Comparison of ENCODE assay signal across 29 cellular contexts in genomic region chr14:55092326-55092725, GRCh38. TPM values are rescaled to one million over a fixed set of nuclear protein-coding genes. Genes with fewer than 3 reads are reported as not detected.
DNase-seq lines count a peak whose midpoint lies in the region; ATAC-seq and TF ChIP-seq lines count a peak whose summit lies in the region.
"Had no signal": no experiment of that assay in that cellular context is flagged by ENCODE, and none has a peak within 500 bp of the region (broad histone marks: within the 10 kb centered on the region; RNA-seq: fewer than 3 reads in every experiment).

No MANE protein-coding gene starts in this region.

- no peak overlapping the region for H3K4me3 ChIP-seq in thyroid gland (replicated peaks in 1 of 3)
- H3K4me3 ChIP-seq: dorsolateral prefrontal cortex, lower lobe of right lung, tibial artery had no signal

- no peaks in the 10 kb centered on the region for H3K36me3 Mint-ChIP-seq in activated naive CD4-positive, alpha-beta T cell treated with anti-CD3 and anti-CD28 coated beads, Interleukin-2, amount 50 U/mL, for 24 hours
- H3K36me3 Mint-ChIP-seq: activated CD8-positive, alpha-beta memory T cell treated with anti-CD3 and anti-CD28 coated beads, Interleukin-2, amount 10 ng/mL, durations not matched to agents 7 days and 5 days had no signal

- ATAC-seq in left colon (peak; percentile 27), GM19467 (IDR thresholded peaks at IDR 0.05; ENCODE audit: unreplicated experiment) (no peak), HG03039 (IDR thresholded peaks at IDR 0.05; ENCODE audit: unreplicated experiment) (no peak), GM18873 (IDR thresholded peaks at IDR 0.05; ENCODE audit: low FRiP score, unreplicated experiment) (no peak)
- ATAC-seq: activated CD8-positive, alpha-beta memory T cell treated with anti-CD3 and anti-CD28 coated beads, Interleukin-2, amount 10 ng/mL, durations not matched to agents 7 days and 5 days; PC-3 had no signal

- peaks cover 5% of the 10 kb centered on the region for H3K4me1 Mint-ChIP-seq in activated naive CD4-positive, alpha-beta T cell treated with anti-CD3 and anti-CD28 coated beads, Interleukin-2, amount 50 U/mL, for 24 hours

- WGBS in thyroid gland, 2 donors, result 69 to 74% methylated on average over 4 of the region's 4 CpGs

- no peak overlapping the region for H3K27ac ChIP-seq in thyroid gland
- H3K27ac ChIP-seq: dorsolateral prefrontal cortex, KMS-11, lower lobe of right lung, tibial artery had no signal

- H3K27me3 Mint-ChIP-seq in activated naive CD4-positive, alpha-beta T cell treated with anti-CD3 and anti-CD28 coated beads, Interleukin-2, amount 50 U/mL, for 24 hours, result no peaks in the 10 kb centered on the region
- H3K27me3 Mint-ChIP-seq: activated CD8-positive, alpha-beta memory T cell treated with anti-CD3 and anti-CD28 coated beads, Interleukin-2, amount 10 ng/mL, durations not matched to agents 7 days and 5 days; CD4-positive, alpha-beta T cell had no signal

- TF ChIP-seq CTCF in thyroid gland (IDR thresholded peaks at IDR 0.05), result no peak

- no peak for DNase-seq in activated naive CD4-positive, alpha-beta T cell (lab: John Stamatoyannopoulos, UW)
- peak; percentile 46 for DNase-seq in RPMI7951 (ENCODE audit: low read depth)
- no peak for DNase-seq in left colon
- DNase-seq in thyroid gland, result no peak
- DNase-seq: activated CD4-positive, alpha-beta T cell treated with anti-CD3 and anti-CD28 coated beads for 4 hours; activated CD8-positive, alpha-beta memory T cell treated with anti-CD3 and anti-CD28 coated beads, Interleukin-2, amount 10 ng/mL, durations not matched to agents 7 days and 5 days; activated naive CD4-positive, alpha-beta T cell treated with anti-CD3 and anti-CD28 coated beads, Interleukin-2, amount 50 U/mL, for 16 hours; caudate nucleus; CD4-positive, alpha-beta T cell; dorsolateral prefrontal cortex; GF-D8; lower lobe of right lung; MV-4-11; NCI-H1694 treated with DMSO at 0.1 percent for 48 hours; NCI-H345; NCI-H82; occipital lobe; PC-3; retina; SIG-M5; stimulated activated CD4-positive, alpha-beta T cell treated with anti-CD3 and anti-CD28 coated beads, Interleukin-2, amount 100 ng/mL, for 48 hours; stimulated activated naive CD4-positive, alpha-beta T cell; tibial artery had no signal

- no peaks in the 10 kb centered on the region for H3K9me3 Mint-ChIP-seq in activated naive CD4-positive, alpha-beta T cell treated with anti-CD3 and anti-CD28 coated beads, Interleukin-2, amount 50 U/mL, for 24 hours
- H3K9me3 Mint-ChIP-seq: CD4-positive, alpha-beta T cell; T-helper 1 cell treated with Interleukin-12 subunit alpha and Interleukin-12 subunit beta and Interleukin-4 antibody, amounts not matched to agents 30 μg/mL and 1 μg/mL, for 36 hours had no signal

- peak overlapping the region; percentile 12 for H3K27ac Mint-ChIP-seq in activated naive CD4-positive, alpha-beta T cell treated with anti-CD3 and anti-CD28 coated beads, Interleukin-2, amount 50 U/mL, for 24 hours
- H3K27ac Mint-ChIP-seq: activated CD8-positive, alpha-beta memory T cell treated with anti-CD3 and anti-CD28 coated beads, Interleukin-2, amount 10 ng/mL, durations not matched to agents 7 days and 5 days; CD4-positive, alpha-beta T cell; T-helper 1 cell treated with Interleukin-12 subunit alpha and Interleukin-12 subunit beta and Interleukin-4 antibody, amounts not matched to agents 30 μg/mL and 1 μg/mL, for 36 hours had no signal

- intact Hi-C loops in left colon (cut with DNase I, micrococcal nuclease), result no loop called here
- intact Hi-C loops in thyroid gland (cut with DNase I), result loop anchor here (5.0 kb wide), 2 partner anchors 35 to 65 kb away; partner anchors contain the start of gene LGALS3

- H3K4me3 Mint-ChIP-seq in activated naive CD4-positive, alpha-beta T cell treated with anti-CD3 and anti-CD28 coated beads, Interleukin-2, amount 50 U/mL, for 24 hours, result no peak overlapping the region
- H3K4me3 Mint-ChIP-seq: activated CD8-positive, alpha-beta memory T cell treated with anti-CD3 and anti-CD28 coated beads, Interleukin-2, amount 10 ng/mL, durations not matched to agents 7 days and 5 days; CD4-positive, alpha-beta T cell; T-helper 1 cell treated with Interleukin-12 subunit alpha and Interleukin-12 subunit beta and Interleukin-4 antibody, amounts not matched to agents 30 μg/mL and 1 μg/mL, for 36 hours had no signal

- H3K9me3 ChIP-seq in thyroid gland, result no peaks in the 10 kb centered on the region
- H3K9me3 ChIP-seq: lower lobe of right lung, tibial artery had no signal

- no peaks in the 10 kb centered on the region for H3K27me3 ChIP-seq in thyroid gland
- H3K27me3 ChIP-seq: dorsolateral prefrontal cortex, tibial artery had no signal

- TF ChIP-seq POLR2A in thyroid gland (IDR thresholded peaks at IDR 0.05), result no peak

- H3K36me3 ChIP-seq in thyroid gland, result no peaks in the 10 kb centered on the region
- H3K36me3 ChIP-seq: lower lobe of right lung, tibial artery had no signal

- peaks cover 0 to 6% of the 10 kb centered on the region in 2 donors for H3K4me1 ChIP-seq in thyroid gland

RNA-seq across cellular contexts. Expression of gene LGALS3, which starts 36.7 kb away (rescaled TPM):
- total RNA-seq in RPMI7951 (2014; rRNA removed; shearing (Covaris generic)), result 145 and 210 TPM in 2 replicates
- total RNA-seq in left colon (1,000 to 10,000 TPM; 1,592 to 1,809 TPM), thyroid gland (100 to 1,000 TPM in 2 of 4 donors, 10 to 100 TPM in 2; 65.7 to 201 (median 111) TPM)

RNA-seq across cellular contexts. Expression of gene MAPK1IP1L, which starts 40.9 kb away (rescaled TPM):
- 61.9 and 64.5 TPM in 2 replicates for total RNA-seq in RPMI7951 (2014; rRNA removed; shearing (Covaris generic))
- total RNA-seq in left colon, result 10 to 100 TPM; 69.7 to 71.7 TPM
- total RNA-seq in thyroid gland, result 10 to 100 TPM; 56.6 to 89.9 (median 69.6) TPM
